ENCODE assay signal across 20 cellular contexts in genomic region chr10:124164252-124164651, GRCh38.
A peak's percentile ranks its signal among the peaks of the same experiment; 100 is the strongest.
DNase-seq lines count a peak whose midpoint lies in the region; ATAC-seq and TF ChIP-seq lines count a peak whose summit lies in the region.
"Had no signal": no experiment of that assay in that cellular context is flagged by ENCODE, and none has a peak within 500 bp of the region (broad histone marks: within the 10 kb centered on the region; RNA-seq: fewer than 3 reads in every experiment).

No MANE protein-coding gene starts in this region.

- H3K36me3 Mint-ChIP-seq in natural killer cell treated with Interleukin-12 subunit alpha and Interleukin-12 subunit beta and Interleukin-15 and Interleukin-18, amount 100 ng/mL, for 72 hours: no peaks in the 10 kb centered on the region
- H3K36me3 Mint-ChIP-seq in natural killer cell: no peaks in the 10 kb centered on the region
- H3K36me3 Mint-ChIP-seq: CD8-positive, alpha-beta T cell had no signal

- no peaks in the 10 kb centered on the region for H3K9me3 Mint-ChIP-seq in natural killer cell treated with Interleukin-12 subunit alpha and Interleukin-12 subunit beta and Interleukin-15 and Interleukin-18, amount 100 ng/mL, for 72 hours
- no peaks in the 10 kb centered on the region for H3K9me3 Mint-ChIP-seq in natural killer cell
- H3K9me3 Mint-ChIP-seq: CD8-positive, alpha-beta T cell had no signal

- no peak overlapping the region for H3K4me3 Mint-ChIP-seq in natural killer cell treated with Interleukin-12 subunit alpha and Interleukin-12 subunit beta and Interleukin-15 and Interleukin-18, amount 100 ng/mL, for 72 hours
- no peak overlapping the region for H3K4me3 Mint-ChIP-seq in natural killer cell
- H3K4me3 Mint-ChIP-seq: CD8-positive, alpha-beta T cell had no signal

- no peaks in the 10 kb centered on the region for H3K4me1 Mint-ChIP-seq in natural killer cell treated with Interleukin-12 subunit alpha and Interleukin-12 subunit beta and Interleukin-15 and Interleukin-18, amount 100 ng/mL, for 72 hours (ENCODE audit: low read depth in 2 of 2)
- H3K4me1 Mint-ChIP-seq in natural killer cell: peaks cover 0 to 4% of the 10 kb centered on the region in 2 donors

- no peak overlapping the region for H3K4me3 ChIP-seq in choroid plexus epithelial cell (ENCODE audit: low read depth, low read length)

- DNase-seq in natural killer cell treated with Interleukin-12 subunit alpha and Interleukin-12 subunit beta and Interleukin-15 and Interleukin-18, amount 100 ng/mL, for 72 hours (ENCODE audit: low spot score): peak; percentile 15
- DNase-seq in natural killer cell (no peak), choroid plexus epithelial cell (ENCODE audit: low read depth) (peak; percentile 38), mesenteric fat pad (ENCODE audit: low spot score) (peak; percentile 8), NCI-H2196 treated with DMSO at 0.1 percent for 48 hours (lab: John Stamatoyannopoulos, UW; ENCODE audit: unreplicated experiment) (no peak), GOT3 (lab: John Stamatoyannopoulos, UW) (no peak), NCI-H526 (lab: John Stamatoyannopoulos, UW) (no peak)
- DNase-seq: 8988T; AML-193; C1 segment of cervical spinal cord; Calu3; CD8-positive, alpha-beta T cell; NCI-H1092; NCI-H1436; NCI-H187 treated with DMSO at 0.1 percent for 48 hours; NCI-H2107; SIG-M5 had no signal

- TF ChIP-seq CTCF in natural killer cell (IDR thresholded peaks at IDR 0.05) (no peak), choroid plexus epithelial cell (conservative IDR thresholded peaks at IDR 0.05; ENCODE audit: low read depth, low read length) (no peak)

- no peak for ATAC-seq in natural killer cell treated with Interleukin-12 subunit alpha and Interleukin-12 subunit beta and Interleukin-15 and Interleukin-18, amount 100 ng/mL, for 72 hours
- no peak for ATAC-seq in natural killer cell
- no peak for ATAC-seq in GM18519 (IDR thresholded peaks at IDR 0.05; ENCODE audit: low FRiP score, unreplicated experiment)
- ATAC-seq: CD8-positive, alpha-beta T cell; Panc1; SK-N-SH treated with all-trans-retinoic acid at 6 μM for 48 hours had no signal

- intact Hi-C loops in natural killer cell (cut with micrococcal nuclease): no loop called here

- H3K27ac Mint-ChIP-seq in natural killer cell treated with Interleukin-12 subunit alpha and Interleukin-12 subunit beta and Interleukin-15 and Interleukin-18, amount 100 ng/mL, for 72 hours: no peak overlapping the region
- no peak overlapping the region for H3K27ac Mint-ChIP-seq in natural killer cell
- H3K27ac Mint-ChIP-seq: CD8-positive, alpha-beta T cell had no signal

- H3K27me3 Mint-ChIP-seq in natural killer cell treated with Interleukin-12 subunit alpha and Interleukin-12 subunit beta and Interleukin-15 and Interleukin-18, amount 100 ng/mL, for 72 hours: peaks cover 22 to 32% of the 10 kb centered on the region in 2 donors
- H3K27me3 Mint-ChIP-seq in natural killer cell (ENCODE audit: low read depth in 2 of 2): peaks cover 17 to 30% of the 10 kb centered on the region in 2 donors

Comparison
In these comparisons a context has a peak if more than half of its experiments do, and no peak if none do; other contexts are left out.
1. DNase-seq: peak in natural killer cell treated with Interleukin-12 subunit alpha and Interleukin-12 subunit beta and Interleukin-15 and Interleukin-18, amount 100 ng/mL, for 72 hours (single experiment), choroid plexus epithelial cell (single experiment) and mesenteric fat pad (single experiment); none in natural killer cell (single experiment), NCI-H2196 treated with DMSO at 0.1 percent for 48 hours (single experiment), GOT3 (single experiment) and NCI-H526 (0 of 2).